17 cellular contexts compared by ENCODE assay signal in genomic region chr12:84637926-84638325, GRCh38.
DNase-seq lines count a peak whose midpoint lies in the region; ATAC-seq and TF ChIP-seq lines count a peak whose summit lies in the region.
"Had no signal": no experiment of that assay in that cellular context is flagged by ENCODE, and none has a peak within 500 bp of the region (broad histone marks: within the 10 kb centered on the region; RNA-seq: fewer than 3 reads in every experiment).

No MANE protein-coding gene starts in this region.

- TF ChIP-seq RAD21 in HCT116 (IDR thresholded peaks at IDR 0.05; ENCODE audit: low read depth) = no peak

- intact Hi-C loops in HCT116 (cut with micrococcal nuclease) = no loop called here

- ATAC-seq in HCT116 = no peak
- ATAC-seq: activated T-helper 17 cell treated with anti-CD3 and anti-CD28 coated beads, Interleukin-2, amount 50 U/mL, for 72 hours; stimulated activated memory B cell treated with anti-CD40 and anti-IgM and Interleukin-4, amounts not matched to agents 10 μg/mL and 1 μg/mL and 100 μg/mL, for 72 hours; T-cell had no signal

- H3K9me3 ChIP-seq in HCT116 (ENCODE audit: control insufficient read depth in 1 of 2, insufficient read depth in 1 of 2, low read depth in 1 of 2, low read length in 2 of 2) = no peaks in the 10 kb centered on the region
- H3K9me3 ChIP-seq: prostate gland, transverse colon had no signal

- CTCF ChIA-PET in HCT116 (lab: Charles Lee) = interaction anchor here (0.7 to 2.1 kb wide), 3 partner anchors 9 to 205 kb away, joined by 3 to 6 read pairs (median 3); no protein-coding TSS in a partner anchor

- H2AFZ ChIP-seq in HCT116 (ENCODE audit: low read depth, low read length, poor library complexity, severe bottlenecking) = peak overlapping the region; percentile 28

- H3K27me3 ChIP-seq in HCT116 (ENCODE audit: insufficient read depth, low read length) = no peaks in the 10 kb centered on the region
- H3K27me3 ChIP-seq: transverse colon had no signal

- TF ChIP-seq CTCF in HCT116 (IDR thresholded peaks at IDR 0.05 in 2 of 3, conservative IDR thresholded peaks at IDR 0.05 in 1 of 3; ENCODE audit: borderline replicate concordance in 1 of 3, insufficient read depth in 1 of 3, low read depth in 2 of 3, low read length in 2 of 3) (no peak), foreskin fibroblast (IDR thresholded peaks at IDR 0.05; ENCODE audit: low read depth, low read length) (no peak)

- RAD21 ChIA-PET in HCT116 (lab: Charles Lee; ENCODE audit: low non-redundant PET in 1 of 2, low total read pairs in 2 of 2, uncharacterized antibody in 2 of 2, unreplicated experiment in 2 of 2) = no interaction called here

- no peak overlapping the region for H3K4me2 ChIP-seq in HCT116 (ENCODE audit: low read length)

- no TSS peak for BruUV-seq in HCT116 (replicated peaks; lab: Mats Ljungman, UMichigan)

- DNase-seq in HCT116 (ENCODE audit: low read depth, low spot score) = no peak
- DNase-seq in astrocyte of the hippocampus (ENCODE audit: low read depth, low spot score) = peak; percentile 74
- peak; percentile 16 to 63 for DNase-seq in foreskin fibroblast
- peak; percentile 32 for DNase-seq in skeletal muscle cell (ENCODE audit: low read depth)
- DNase-seq in NCI-H1694 treated with DMSO at 0.1 percent for 48 hours (lab: John Stamatoyannopoulos, UW) = no peak
- DNase-seq in activated CD8-positive, alpha-beta memory T cell treated with anti-CD3 and anti-CD28 coated beads, Interleukin-2, amount 50 U/mL, for 4 hours = no peak
- DNase-seq in NCI-H1105 treated with DMSO at 0.1 percent for 48 hours (lab: John Stamatoyannopoulos, UW) = no peak
- DNase-seq: activated CD8-positive, alpha-beta memory T cell treated with anti-CD3 and anti-CD28 coated beads for 24 hours; C1 segment of cervical spinal cord; head of caudate nucleus; kidney; NCI-H2171; T-cell; transverse colon had no signal

- no peak overlapping the region for H3K9ac ChIP-seq in HCT116 (ENCODE audit: low read length)

- H3K79me2 ChIP-seq in HCT116 (ENCODE audit: insufficient read depth, low read length) = no peaks in the 10 kb centered on the region

- H3K4me3 ChIP-seq in HCT116 (replicated peaks in 1 of 2; ENCODE audit: low read depth in 1 of 2, low read length in 2 of 2) (no peak overlapping the region), foreskin fibroblast (ENCODE audit: low read depth in 1 of 2, low read length in 2 of 2) (no peak overlapping the region), skeletal muscle cell (ENCODE audit: low read depth, low read length) (no peak overlapping the region)
- H3K4me3 ChIP-seq: prostate gland, transverse colon had no signal

- no peak overlapping the region for H3K27ac ChIP-seq in HCT116 (ENCODE audit: low read depth, low read length)
- H3K27ac ChIP-seq: prostate gland, transverse colon had no signal

- no peaks in the 10 kb centered on the region for H3K36me3 ChIP-seq in HCT116 (ENCODE audit: control insufficient read depth in 1 of 2, insufficient read depth in 2 of 2, low read length in 2 of 2)
- H3K36me3 ChIP-seq: prostate gland, transverse colon had no signal

- H3K4me1 ChIP-seq in HCT116 (ENCODE audit: control insufficient read depth in 1 of 2, insufficient read depth in 2 of 2, low read length in 2 of 2) = no peaks in the 10 kb centered on the region
- H3K4me1 ChIP-seq: prostate gland, transverse colon had no signal

- H3K9me2 ChIP-seq in HCT116 (ENCODE audit: insufficient read depth) = no peaks in the 10 kb centered on the region

- POLR2A ChIA-PET in HCT116 (lab: Charles Lee) = no interaction called here

- H4K20me1 ChIP-seq in HCT116 (ENCODE audit: insufficient read depth) = no peaks in the 10 kb centered on the region

- TF ChIP-seq POLR2A in HCT116 (IDR thresholded peaks at IDR 0.05; ENCODE audit: borderline replicate concordance, extremely low read depth, insufficient read depth, insufficient read length) = no peak

TF ChIP-seq in HCT116, 20 proteins besides CTCF, POLR2A, EP300 and RAD21:
- TF ChIP-seq EZH2phosphoT487 (IDR thresholded peaks at IDR 0.05; ENCODE audit: borderline replicate concordance) = no peak
- no peak for TF ChIP-seq EGR1 (IDR thresholded peaks at IDR 0.05; ENCODE audit: low read depth)
- TF ChIP-seq ZNF274 (IDR thresholded peaks at IDR 0.05; ENCODE audit: low read depth, low read length) = no peak

Comparison
In these comparisons a context has a peak if more than half of its experiments do, and no peak if none do; other contexts are left out.
1. DNase-seq: peak in astrocyte of the hippocampus (single experiment), foreskin fibroblast (2 of 2) and skeletal muscle cell (single experiment); none in HCT116 (single experiment), NCI-H1694 treated with DMSO at 0.1 percent for 48 hours (single experiment), activated CD8-positive, alpha-beta memory T cell treated with anti-CD3 and anti-CD28 coated beads, Interleukin-2, amount 50 U/mL, for 4 hours (single experiment) and NCI-H1105 treated with DMSO at 0.1 percent for 48 hours (single experiment).